In the genomic region with DNA sequence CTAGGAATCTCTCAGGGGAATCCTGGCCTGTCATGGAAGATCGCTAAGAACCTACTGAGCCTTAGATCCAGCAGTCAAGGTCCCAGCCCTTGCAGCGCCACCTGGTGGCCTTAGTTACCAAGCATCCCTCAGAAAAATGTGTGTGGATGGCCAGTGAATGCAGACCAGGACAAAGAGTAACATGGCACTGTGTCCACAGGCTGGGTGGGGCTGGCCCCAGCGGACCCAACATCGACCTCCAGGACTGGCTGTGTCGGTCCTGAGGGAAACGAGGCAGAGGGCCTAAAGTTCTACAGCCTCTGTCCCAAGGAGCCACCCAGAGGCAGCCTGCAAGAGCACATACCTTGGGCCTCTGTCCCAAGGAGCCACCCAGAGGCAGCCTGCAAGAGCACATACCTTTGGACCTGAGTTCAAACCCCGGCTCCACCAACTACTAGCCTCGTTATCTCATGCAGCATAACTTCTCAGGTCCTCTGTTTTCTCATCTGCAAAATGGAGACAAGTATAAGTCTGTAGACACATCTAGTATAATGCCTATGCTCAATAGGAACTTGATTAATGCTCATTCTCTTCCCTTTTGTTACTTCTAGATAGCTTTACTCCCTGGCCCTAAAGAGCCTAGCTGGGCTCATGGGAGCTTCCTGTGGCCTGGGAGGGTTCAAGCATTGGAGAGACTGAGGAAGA, we compare ENCODE assay signal across 8 cellular contexts. TPM values are rescaled to one million over a fixed set of nuclear protein-coding genes. Genes with fewer than 3 reads are reported as not detected.
DNase-seq lines count a peak whose midpoint lies in the region; ATAC-seq, FAIRE-seq and TF ChIP-seq lines count a peak whose summit lies in the region.

No MANE protein-coding gene starts in this region.

- H3K36me3 ChIP-seq in H1 (ENCODE audit: control insufficient read depth in 2 of 4, insufficient read depth in 4 of 4, low read length in 3 of 4): no peaks in the 10 kb centered on the region

- no peak overlapping the region for H2BK5ac ChIP-seq in H1 (ENCODE audit: low read depth, low read length)

- H3K27ac Mint-ChIP-seq in activated CD8-positive, alpha-beta T cell treated with anti-CD3 and anti-CD28 coated beads, Interleukin-2, amount 10 ng/mL, durations not matched to agents 7 days and 5 days: peak overlapping the region; percentile 86

- H3K9ac ChIP-seq in H1 (replicated peaks in 1 of 4; ENCODE audit: extremely low read depth in 1 of 4, low read depth in 3 of 4, low read length in 3 of 4): no peak overlapping the region

- no peak overlapping the region for H3K56ac ChIP-seq in H1 (replicated peaks; ENCODE audit: insufficient read length, low read depth, low read length)

- CTCF ChIA-PET in activated CD8-positive, alpha-beta T cell treated with anti-CD3 and anti-CD28 coated beads, Interleukin-2, amount 10 ng/mL, durations not matched to agents 7 days and 5 days (lab: Charles Lee): interaction anchor here (0.6 to 8.6 kb wide), 43 partner anchors 11 to 282 kb away, joined by 3 to 130 read pairs (median 5); partner anchors contain the start of gene DAPK2
- CTCF ChIA-PET in H1 (lab: Charles Lee; ENCODE audit: partially characterized antibody): interaction anchor here (0.6 to 7.8 kb wide), 25 partner anchors 10 to 403 kb away, joined by 3 to 74 read pairs (median 5); partner anchors contain the start of genes DAPK2 and HERC1

- no peaks in the 10 kb centered on the region for H3K23me2 ChIP-seq in H1 (ENCODE audit: low read depth, low read length)

- TF ChIP-seq CTCF in H1 (IDR thresholded peaks at IDR 0.05; ENCODE audit: control extremely low read depth in 1 of 3, insufficient read depth in 1 of 3, low read depth in 1 of 3, low read length in 3 of 3): peak; percentile 88 to 91 (median 90)

- peaks cover 65% of the 10 kb centered on the region for H3K4me1 Mint-ChIP-seq in activated CD8-positive, alpha-beta T cell treated with anti-CD3 and anti-CD28 coated beads, Interleukin-2, amount 10 ng/mL, durations not matched to agents 7 days and 5 days (ENCODE audit: low read depth)

- H3K27me3 ChIP-seq in H1 (replicated peaks in 1 of 4; ENCODE audit: control insufficient read depth in 3 of 4, extremely low read depth in 1 of 4, insufficient read depth in 3 of 4, low read length in 3 of 4): no peaks in the 10 kb centered on the region

- no peaks in the 10 kb centered on the region for H3K36me3 Mint-ChIP-seq in activated CD8-positive, alpha-beta T cell treated with anti-CD3 and anti-CD28 coated beads, Interleukin-2, amount 10 ng/mL, durations not matched to agents 7 days and 5 days (ENCODE audit: low read depth)

- peaks cover 0 to 2% (median 0%) of the 10 kb centered on the region in 4 experiments; a peak in 1 of 7 replicates for H3K4me1 ChIP-seq in H1 (replicated peaks in 1 of 4; ENCODE audit: control insufficient read depth in 3 of 4, insufficient read depth in 4 of 4, low read length in 3 of 4)

- H3K18ac ChIP-seq in H1 (ENCODE audit: extremely low read depth, low read length): no peak overlapping the region

- H3K14ac ChIP-seq in H1 (ENCODE audit: insufficient read length): no peak overlapping the region

- peak overlapping the region; percentile 66 for H4K8ac ChIP-seq in H1 (ENCODE audit: extremely low read depth, insufficient read depth, low read length)

- no peak for TF ChIP-seq POLR2A in H1 (IDR thresholded peaks at IDR 0.05; ENCODE audit: control extremely low read depth in 1 of 2, low read depth in 2 of 2, low read length in 2 of 2)

- no peaks in the 10 kb centered on the region for H3K9me3 ChIP-seq in H1 (ENCODE audit: insufficient read depth in 2 of 2, low read depth in 1 of 2, low read length in 1 of 2)

- H2BK120ac ChIP-seq in H1 (replicated peaks; ENCODE audit: low read depth, low read length): no peak overlapping the region

- no peak overlapping the region for H3K4ac ChIP-seq in H1 (replicated peaks; ENCODE audit: insufficient read length, low read depth, low read length)

- H3K79me1 ChIP-seq in H1 (ENCODE audit: low read depth, low read length): no peaks in the 10 kb centered on the region

- H2BK15ac ChIP-seq in H1 (ENCODE audit: low read length): no peak overlapping the region

- H3K4me3 Mint-ChIP-seq in activated CD8-positive, alpha-beta T cell treated with anti-CD3 and anti-CD28 coated beads, Interleukin-2, amount 10 ng/mL, durations not matched to agents 7 days and 5 days: peak overlapping the region; percentile 25

- H3K4me3 ChIP-seq in H1 (ENCODE audit: extremely low read depth in 1 of 4, insufficient read depth in 2 of 4, low read depth in 3 of 4, low read length in 4 of 4): no peak overlapping the region

- TF ChIP-seq EP300 in H1 (IDR thresholded peaks at IDR 0.05; ENCODE audit: borderline replicate concordance in 1 of 2, low read depth in 2 of 2, low read length in 2 of 2): no peak

- no peaks in the 10 kb centered on the region for H3K27me3 Mint-ChIP-seq in activated CD8-positive, alpha-beta T cell treated with anti-CD3 and anti-CD28 coated beads, Interleukin-2, amount 10 ng/mL, durations not matched to agents 7 days and 5 days (ENCODE audit: low read depth)

- no peak overlapping the region for H4K5ac ChIP-seq in H1 (ENCODE audit: insufficient read length, low read depth, low read length)

- POLR2A ChIA-PET in activated CD8-positive, alpha-beta T cell treated with anti-CD3 and anti-CD28 coated beads, Interleukin-2, amount 10 ng/mL, durations not matched to agents 7 days and 5 days (lab: Charles Lee): interaction anchor here (1.3 kb wide), 1 partner anchor 10 kb away, joined by 4 read pairs; no protein-coding TSS in a partner anchor
- POLR2A ChIA-PET in H1 (lab: Charles Lee; ENCODE audit: partially characterized antibody): interaction anchor here (0.6 kb wide), 1 partner anchor 71 kb away, joined by 3 read pairs; no protein-coding TSS in a partner anchor

- no peak overlapping the region for H3K23ac ChIP-seq in H1 (ENCODE audit: insufficient read length)

- peak; percentile 28 for ATAC-seq in activated CD8-positive, alpha-beta T cell treated with anti-CD3 and anti-CD28 coated beads, Interleukin-2, amount 10 ng/mL, durations not matched to agents 7 days and 5 days
- no peak for ATAC-seq in HG03342 (IDR thresholded peaks at IDR 0.05; ENCODE audit: unreplicated experiment)

- no peak overlapping the region for H3K4me2 ChIP-seq in H1 (ENCODE audit: insufficient read depth in 1 of 2, low read depth in 2 of 2, low read length in 2 of 2)

- peak; percentile 52 for FAIRE-seq in H1 (lab: Jason Lieb, UNC)

- H3K27ac ChIP-seq in H1 (ENCODE audit: low read depth, low read length): no peak overlapping the region

- H2AK5ac ChIP-seq in H1 (ENCODE audit: low read depth, low read length): no peak overlapping the region

- H2BK20ac ChIP-seq in H1 (ENCODE audit: low read length): no peak overlapping the region

- H4K20me1 ChIP-seq in H1 (replicated peaks in 1 of 2; ENCODE audit: control insufficient read depth in 1 of 2, insufficient read depth in 2 of 2, low read length in 2 of 2): no peaks in the 10 kb centered on the region

- peak; percentile 86 to 90 for TF ChIP-seq RAD21 in H1 (IDR thresholded peaks at IDR 0.05 in 1 of 2, conservative IDR thresholded peaks at IDR 0.05 in 1 of 2; ENCODE audit: low read depth in 2 of 2, low read length in 2 of 2)

- no peaks in the 10 kb centered on the region for H3K79me2 ChIP-seq in H1 (ENCODE audit: control insufficient read depth in 1 of 2, insufficient read depth in 2 of 2, low read length in 2 of 2)

- 41% methylated on average over 8 of the region's 8 CpGs; no CpG with 5 or more reads in 1 of the 2 experiments for WGBS in H1 (ENCODE audit: extremely low coverage in 1 of 2, insufficient coverage in 1 of 2, insufficient read length in 1 of 2, insufficient replicate concordance in 2 of 2, low coverage in 1 of 2, low lambda C conversion rate in 2 of 2, missing lambda C conversion rate in 1 of 2), 2 experiments

- H4K91ac ChIP-seq in H1 (replicated peaks; ENCODE audit: insufficient read length, low read length): no peak overlapping the region

- peak in 12 of 14 donors; percentile 9 to 75 (median 46) for DNase-seq in C1 segment of cervical spinal cord (lab: John Stamatoyannopoulos, UW)
- DNase-seq in HPDE6-E6E7 (ENCODE audit: extremely low spot score): peak; percentile 50
- DNase-seq in NCI-H82 treated with DMSO at 0.1 percent for 48 hours (lab: John Stamatoyannopoulos, UW; ENCODE audit: unreplicated experiment): peak; percentile 36
- DNase-seq in activated CD8-positive, alpha-beta T cell treated with anti-CD3 and anti-CD28 coated beads, Interleukin-2, amount 10 ng/mL, durations not matched to agents 7 days and 5 days: peak; percentile 80
- DNase-seq in H1 (ENCODE audit: low read depth in 1 of 2, low spot score in 2 of 2): peak; percentile 80 to 94
- DNase-seq in mesenteric fat pad (ENCODE audit: low spot score): peak; percentile 92
- peak; percentile 42 to 51 for DNase-seq in stimulated activated CD8-positive, alpha-beta memory T cell treated with anti-CD3 and anti-CD28 coated beads, Interleukin-4, amount 100 ng/mL, for 1 hour (ENCODE audit: low read depth in 2 of 2, low spot score in 1 of 2)

- no peaks in the 10 kb centered on the region for H3K9me3 Mint-ChIP-seq in activated CD8-positive, alpha-beta T cell treated with anti-CD3 and anti-CD28 coated beads, Interleukin-2, amount 10 ng/mL, durations not matched to agents 7 days and 5 days (ENCODE audit: insufficient read depth)

- H2BK12ac ChIP-seq in H1 (ENCODE audit: low read depth, low read length): no peak overlapping the region

- H2AFZ ChIP-seq in H1 (ENCODE audit: low read length): 0 out of 2 replicates have a peak overlapping the region, but pooled peaks have one; percentile 48

TF ChIP-seq in H1, 55 proteins besides CTCF, POLR2A, EP300 and RAD21 (continues in another document):
- TF ChIP-seq, protein P1, sequence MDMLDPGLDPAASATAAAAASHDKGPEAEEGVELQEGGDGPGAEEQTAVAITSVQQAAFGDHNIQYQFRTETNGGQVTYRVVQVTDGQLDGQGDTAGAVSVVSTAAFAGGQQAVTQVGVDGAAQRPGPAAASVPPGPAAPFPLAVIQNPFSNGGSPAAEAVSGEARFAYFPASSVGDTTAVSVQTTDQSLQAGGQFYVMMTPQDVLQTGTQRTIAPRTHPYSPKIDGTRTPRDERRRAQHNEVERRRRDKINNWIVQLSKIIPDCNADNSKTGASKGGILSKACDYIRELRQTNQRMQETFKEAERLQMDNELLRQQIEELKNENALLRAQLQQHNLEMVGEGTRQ (IDR thresholded peaks at IDR 0.05; ENCODE audit: low read length): no peak
- TF ChIP-seq SUZ12 (IDR thresholded peaks at IDR 0.05; ENCODE audit: low read length): no peak

RNA-seq across cellular contexts. Expression of gene HERC1, which starts 57.5 kb away (rescaled TPM):
- 10 to 100 TPM; 89.8 to 96.0 TPM for total RNA-seq in activated CD8-positive, alpha-beta T cell treated with anti-CD3 and anti-CD28 coated beads, Interleukin-2, amount 10 ng/mL, durations not matched to agents 7 days and 5 days
- 43.4 and 46.0 TPM in 2 replicates for total RNA-seq in H1 (2021; fragmentation: NEBNext Ultra II Directional; extraction: Animal tissue kit (Norgen Biotek cat#: 25700))
- 26.8 and 36.2 TPM in 2 replicates for polyA plus RNA-seq in H1 (2011; rRNA removed)
- 28.7 TPM for polyA plus RNA-seq in H1 (2011; cell fraction: cytosol; rRNA removed)
- polyA plus RNA-seq in H1 (2011; cell fraction: nucleus; rRNA removed): 69.0 TPM
- 34.4 to 51.7 TPM (median 38.0 TPM) in 4 replicates for polyA plus RNA-seq in H1 (2012, experiment 1 of 2)
- polyA plus RNA-seq in H1 (2012, experiment 2 of 2): 2.4 TPM
- polyA plus RNA-seq in H1 (2013, experiment 1 of 2): 15.3 TPM
- polyA plus RNA-seq in H1 (2013, experiment 2 of 2): 12.6 TPM
- polyA minus RNA-seq in H1 (2011; rRNA and poly(A)+ RNA removed): 65.5 and 98.2 TPM in 2 replicates
- polyA minus RNA-seq in H1 (2011; cell fraction: cytosol; rRNA and poly(A)+ RNA removed): 56.9 TPM
- 87.7 TPM for polyA minus RNA-seq in H1 (2011; cell fraction: nucleus; rRNA and poly(A)+ RNA removed)
- total RNA-seq in mesenteric fat pad: 93.7 TPM

Comparison
In these comparisons a context has a peak if more than half of its experiments do, and no peak if none do; other contexts are left out.
1. DNase-seq: peak in every context shown above with its lines; median percentile 92 in mesenteric fat pad; 87 in H1; 80 in activated CD8-positive, alpha-beta T cell treated with anti-CD3 and anti-CD28 coated beads, Interleukin-2, amount 10 ng/mL, durations not matched to agents 7 days and 5 days; 50 in HPDE6-E6E7; 46 in stimulated activated CD8-positive, alpha-beta memory T cell treated with anti-CD3 and anti-CD28 coated beads, Interleukin-4, amount 100 ng/mL, for 1 hour; 46 in C1 segment of cervical spinal cord; 36 in NCI-H82 treated with DMSO at 0.1 percent for 48 hours.